Comparison of ENCODE assay signal across 1 cellular context in the genomic region with DNA sequence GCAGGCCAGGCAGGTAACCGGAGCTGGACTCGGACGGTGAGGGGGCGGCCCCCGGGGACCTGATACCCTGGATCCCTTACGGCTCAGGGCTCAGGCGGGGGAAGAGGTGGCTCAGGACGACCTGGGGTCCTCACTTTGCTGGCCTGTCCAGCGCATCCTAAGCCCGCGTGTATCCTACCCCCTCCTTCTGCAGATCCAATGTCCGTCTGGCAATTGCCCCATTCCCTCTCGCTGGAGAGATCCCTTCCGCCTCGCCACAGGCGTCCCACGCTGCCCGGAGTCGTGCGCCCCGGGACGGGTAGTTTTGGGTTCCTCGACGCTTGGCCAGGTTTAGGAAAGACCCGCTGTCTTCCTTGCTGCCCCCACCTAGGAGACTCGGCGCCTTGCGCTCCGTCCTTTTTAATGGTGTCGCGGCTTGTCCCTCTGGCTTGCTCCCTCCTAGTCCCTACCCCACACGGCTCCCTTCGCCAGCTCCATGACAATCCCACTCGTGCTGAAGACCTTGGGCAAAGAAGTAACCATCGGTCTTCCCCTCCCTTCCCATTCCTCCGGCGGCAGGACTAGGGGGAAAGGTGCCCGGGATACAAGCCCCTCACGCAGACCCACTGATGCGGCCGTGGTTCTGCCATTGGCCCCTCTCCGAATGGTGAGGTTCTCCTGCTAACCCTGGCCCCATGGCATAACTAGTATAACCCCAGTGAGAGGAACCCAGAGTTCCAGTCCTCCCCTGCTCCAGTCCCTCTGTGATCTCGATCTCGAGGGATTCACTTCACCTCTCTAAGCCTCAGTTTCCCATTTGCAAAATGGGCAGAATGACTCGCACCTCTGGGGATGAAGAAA.
TF ChIP-seq lines count a peak whose summit lies in the region.

No MANE protein-coding gene starts in this region.

TF ChIP-seq in IMR-90, 13 proteins besides CTCF, POLR2A, EP300 and RAD21:
- TF ChIP-seq MAFK (IDR thresholded peaks at IDR 0.05; ENCODE audit: low read depth, low read length) (no peak), RCOR1 (IDR thresholded peaks at IDR 0.05; ENCODE audit: insufficient replicate concordance, low read length) (no peak), FOS (IDR thresholded peaks at IDR 0.05; ENCODE audit: low read depth, low read length) (no peak), SMC3 (IDR thresholded peaks at IDR 0.05; ENCODE audit: low read depth, low read length) (no peak), RFX5 (IDR thresholded peaks at IDR 0.05; ENCODE audit: low read depth, low read length) (no peak), MAZ (IDR thresholded peaks at IDR 0.05; ENCODE audit: borderline replicate concordance, low read depth, low read length) (no peak), NFE2L2 (IDR thresholded peaks at IDR 0.05; ENCODE audit: low read depth, low read length) (no peak), MXI1 (IDR thresholded peaks at IDR 0.05; ENCODE audit: borderline replicate concordance, low read depth, low read length) (no peak), CEBPB (IDR thresholded peaks at IDR 0.05; ENCODE audit: low read depth, low read length) (no peak), BHLHE40 (IDR thresholded peaks at IDR 0.05; ENCODE audit: low read depth, low read length) (no peak)
- TF ChIP-seq, protein P1, sequence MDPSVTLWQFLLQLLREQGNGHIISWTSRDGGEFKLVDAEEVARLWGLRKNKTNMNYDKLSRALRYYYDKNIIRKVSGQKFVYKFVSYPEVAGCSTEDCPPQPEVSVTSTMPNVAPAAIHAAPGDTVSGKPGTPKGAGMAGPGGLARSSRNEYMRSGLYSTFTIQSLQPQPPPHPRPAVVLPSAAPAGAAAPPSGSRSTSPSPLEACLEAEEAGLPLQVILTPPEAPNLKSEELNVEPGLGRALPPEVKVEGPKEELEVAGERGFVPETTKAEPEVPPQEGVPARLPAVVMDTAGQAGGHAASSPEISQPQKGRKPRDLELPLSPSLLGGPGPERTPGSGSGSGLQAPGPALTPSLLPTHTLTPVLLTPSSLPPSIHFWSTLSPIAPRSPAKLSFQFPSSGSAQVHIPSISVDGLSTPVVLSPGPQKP (IDR thresholded peaks at IDR 0.05; ENCODE audit: borderline replicate concordance, low read depth, low read length) = no peak
- TF ChIP-seq, protein P2, sequence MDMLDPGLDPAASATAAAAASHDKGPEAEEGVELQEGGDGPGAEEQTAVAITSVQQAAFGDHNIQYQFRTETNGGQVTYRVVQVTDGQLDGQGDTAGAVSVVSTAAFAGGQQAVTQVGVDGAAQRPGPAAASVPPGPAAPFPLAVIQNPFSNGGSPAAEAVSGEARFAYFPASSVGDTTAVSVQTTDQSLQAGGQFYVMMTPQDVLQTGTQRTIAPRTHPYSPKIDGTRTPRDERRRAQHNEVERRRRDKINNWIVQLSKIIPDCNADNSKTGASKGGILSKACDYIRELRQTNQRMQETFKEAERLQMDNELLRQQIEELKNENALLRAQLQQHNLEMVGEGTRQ (IDR thresholded peaks at IDR 0.05; ENCODE audit: low read depth, low read length) = no peak
